11 cellular contexts compared by ENCODE assay signal in the genomic region with DNA sequence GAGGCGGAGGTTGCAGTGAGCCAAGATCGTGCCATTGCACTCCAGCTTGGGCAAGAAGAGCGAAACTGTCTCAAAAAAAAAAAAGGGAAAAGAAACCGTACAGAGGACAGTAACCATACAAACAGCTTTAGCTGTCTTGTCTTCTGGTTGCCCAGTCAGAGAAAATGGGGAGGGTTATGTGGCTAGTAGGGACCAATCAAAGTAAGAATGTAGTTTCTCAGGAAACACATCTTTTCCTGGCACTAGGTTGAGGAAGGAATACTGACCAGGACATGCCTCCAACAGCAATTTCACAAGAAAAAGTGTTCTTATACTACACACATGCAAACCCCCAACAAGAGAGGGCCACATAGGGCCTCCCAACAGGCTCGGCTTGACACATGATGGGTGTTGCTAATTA. TPM values are rescaled to one million over a fixed set of nuclear protein-coding genes. Genes with fewer than 3 reads are reported as not detected.
A peak's percentile ranks its signal among the peaks of the same experiment; 100 is the strongest.
DNase-seq lines count a peak whose midpoint lies in the region; TF ChIP-seq lines count a peak whose summit lies in the region.
"Had no signal": no experiment of that assay in that cellular context is flagged by ENCODE, and none has a peak within 500 bp of the region (broad histone marks: within the 10 kb centered on the region; RNA-seq: fewer than 3 reads in every experiment).

No MANE protein-coding gene starts in this region.

- no peaks in the 10 kb centered on the region for H3K9me3 Mint-ChIP-seq in T-helper 1 cell treated with Interleukin-12 subunit alpha and Interleukin-12 subunit beta and Interleukin-4 antibody, amounts not matched to agents 30 μg/mL and 1 μg/mL, for 36 hours
- H3K9me3 Mint-ChIP-seq in activated naive CD8-positive, alpha-beta T cell treated with anti-CD3 and anti-CD28 coated beads for 36 hours, result no peaks in the 10 kb centered on the region

- no peaks in the 10 kb centered on the region for H4K20me1 ChIP-seq in neural cell (ENCODE audit: insufficient read depth)

- peak overlapping the region; percentile 84 for H3K27ac Mint-ChIP-seq in T-helper 1 cell treated with Interleukin-12 subunit alpha and Interleukin-12 subunit beta and Interleukin-4 antibody, amounts not matched to agents 30 μg/mL and 1 μg/mL, for 36 hours
- peak overlapping the region; percentile 16 for H3K27ac Mint-ChIP-seq in activated naive CD8-positive, alpha-beta T cell treated with anti-CD3 and anti-CD28 coated beads for 36 hours

- no peaks in the 10 kb centered on the region for H3K79me2 ChIP-seq in neural cell (replicated peaks; ENCODE audit: insufficient read depth, low read length)

- peaks cover 5% of the 10 kb centered on the region for H3K36me3 Mint-ChIP-seq in T-helper 1 cell treated with Interleukin-12 subunit alpha and Interleukin-12 subunit beta and Interleukin-4 antibody, amounts not matched to agents 30 μg/mL and 1 μg/mL, for 36 hours (ENCODE audit: low read depth)
- H3K36me3 Mint-ChIP-seq in activated naive CD8-positive, alpha-beta T cell treated with anti-CD3 and anti-CD28 coated beads for 36 hours, result peaks cover 27% of the 10 kb centered on the region

- no peak overlapping the region for H2AFZ ChIP-seq in neural cell (ENCODE audit: low read depth, low read length)

- no peaks in the 10 kb centered on the region for H3F3A ChIP-seq in neural cell (ENCODE audit: insufficient read depth, low read length, poor library complexity, severe bottlenecking)

- H3K9me3 ChIP-seq in neural cell (ENCODE audit: low read length), result no peaks in the 10 kb centered on the region

- H3K27me3 Mint-ChIP-seq in T-helper 1 cell treated with Interleukin-12 subunit alpha and Interleukin-12 subunit beta and Interleukin-4 antibody, amounts not matched to agents 30 μg/mL and 1 μg/mL, for 36 hours (ENCODE audit: low read depth), result no peaks in the 10 kb centered on the region
- H3K27me3 Mint-ChIP-seq in activated naive CD8-positive, alpha-beta T cell treated with anti-CD3 and anti-CD28 coated beads for 36 hours, result no peaks in the 10 kb centered on the region

- DNase-seq in T-helper 1 cell, result no peak
- DNase-seq in NB4 (ENCODE audit: low read depth), result peak; percentile 34
- DNase-seq in activated naive CD8-positive, alpha-beta T cell treated with anti-CD3 and anti-CD28 coated beads for 36 hours, result no peak
- no peak for DNase-seq in NAMALWA (ENCODE audit: low spot score)
- no peak for DNase-seq in DMS114 treated with DMSO at 0.1 percent for 48 hours (lab: John Stamatoyannopoulos, UW; ENCODE audit: unreplicated experiment)
- no peak for DNase-seq in COR-L47 (lab: John Stamatoyannopoulos, UW)
- DNase-seq: activated CD4-positive, alpha-beta T cell treated with anti-CD3 and anti-CD28 coated beads, Interleukin-2, amount 50 U/mL, for 4 hours; SHP77 treated with DMSO at 0.1 percent for 48 hours had no signal

- TF ChIP-seq CTCF in NB4 (IDR thresholded peaks at IDR 0.05; ENCODE audit: low read depth, low read length), result no peak
- no peak for TF ChIP-seq CTCF in neural cell (IDR thresholded peaks at IDR 0.05; ENCODE audit: poor library complexity, severe bottlenecking)

- H3K4me3 Mint-ChIP-seq in T-helper 1 cell treated with Interleukin-12 subunit alpha and Interleukin-12 subunit beta and Interleukin-4 antibody, amounts not matched to agents 30 μg/mL and 1 μg/mL, for 36 hours, result peak overlapping the region; percentile 49
- H3K4me3 Mint-ChIP-seq in activated naive CD8-positive, alpha-beta T cell treated with anti-CD3 and anti-CD28 coated beads for 36 hours, result peak overlapping the region; percentile 85

- no peaks in the 10 kb centered on the region for H3K9me2 ChIP-seq in neural cell (ENCODE audit: insufficient read depth, low read length)

- H3K4me2 ChIP-seq in neural cell (ENCODE audit: low read length), result no peak overlapping the region

- H3K4me1 Mint-ChIP-seq in T-helper 1 cell treated with Interleukin-12 subunit alpha and Interleukin-12 subunit beta and Interleukin-4 antibody, amounts not matched to agents 30 μg/mL and 1 μg/mL, for 36 hours (ENCODE audit: low read depth), result peaks cover 27% of the 10 kb centered on the region
- peaks cover 32% of the 10 kb centered on the region for H3K4me1 Mint-ChIP-seq in activated naive CD8-positive, alpha-beta T cell treated with anti-CD3 and anti-CD28 coated beads for 36 hours

- no peak overlapping the region for H3K27ac ChIP-seq in neural cell (ENCODE audit: low read length)
- H3K27ac ChIP-seq: KMS-11 had no signal

- H3K4me3 ChIP-seq in NB4 (ENCODE audit: low read depth, low read length) (peak overlapping the region; percentile 76), neural cell (ENCODE audit: low read length) (peak overlapping the region; percentile 98)

- TF ChIP-seq POLR2A in NB4 (IDR thresholded peaks at IDR 0.05; ENCODE audit: extremely low read depth, insufficient read length), result no peak

- no peak for TF ChIP-seq RAD21 in neural cell (conservative IDR thresholded peaks at IDR 0.05)

- TF ChIP-seq EP300 in neural cell (conservative IDR thresholded peaks at IDR 0.05; ENCODE audit: poor library complexity, severe bottlenecking), result no peak

- H3K36me3 ChIP-seq in neural cell (ENCODE audit: insufficient read depth, low read length), result no peaks in the 10 kb centered on the region

- H3K9ac ChIP-seq in neural cell (ENCODE audit: low read length), result no peak overlapping the region

- no peaks in the 10 kb centered on the region for H3K27me3 ChIP-seq in neural cell (ENCODE audit: insufficient read depth, low read depth, low read length)

TF ChIP-seq in neural cell, 6 proteins besides CTCF, POLR2A, EP300 and RAD21:
- TF ChIP-seq SMC3 (conservative IDR thresholded peaks at IDR 0.05; ENCODE audit: poor library complexity), result no peak
- TF ChIP-seq, protein P1, sequence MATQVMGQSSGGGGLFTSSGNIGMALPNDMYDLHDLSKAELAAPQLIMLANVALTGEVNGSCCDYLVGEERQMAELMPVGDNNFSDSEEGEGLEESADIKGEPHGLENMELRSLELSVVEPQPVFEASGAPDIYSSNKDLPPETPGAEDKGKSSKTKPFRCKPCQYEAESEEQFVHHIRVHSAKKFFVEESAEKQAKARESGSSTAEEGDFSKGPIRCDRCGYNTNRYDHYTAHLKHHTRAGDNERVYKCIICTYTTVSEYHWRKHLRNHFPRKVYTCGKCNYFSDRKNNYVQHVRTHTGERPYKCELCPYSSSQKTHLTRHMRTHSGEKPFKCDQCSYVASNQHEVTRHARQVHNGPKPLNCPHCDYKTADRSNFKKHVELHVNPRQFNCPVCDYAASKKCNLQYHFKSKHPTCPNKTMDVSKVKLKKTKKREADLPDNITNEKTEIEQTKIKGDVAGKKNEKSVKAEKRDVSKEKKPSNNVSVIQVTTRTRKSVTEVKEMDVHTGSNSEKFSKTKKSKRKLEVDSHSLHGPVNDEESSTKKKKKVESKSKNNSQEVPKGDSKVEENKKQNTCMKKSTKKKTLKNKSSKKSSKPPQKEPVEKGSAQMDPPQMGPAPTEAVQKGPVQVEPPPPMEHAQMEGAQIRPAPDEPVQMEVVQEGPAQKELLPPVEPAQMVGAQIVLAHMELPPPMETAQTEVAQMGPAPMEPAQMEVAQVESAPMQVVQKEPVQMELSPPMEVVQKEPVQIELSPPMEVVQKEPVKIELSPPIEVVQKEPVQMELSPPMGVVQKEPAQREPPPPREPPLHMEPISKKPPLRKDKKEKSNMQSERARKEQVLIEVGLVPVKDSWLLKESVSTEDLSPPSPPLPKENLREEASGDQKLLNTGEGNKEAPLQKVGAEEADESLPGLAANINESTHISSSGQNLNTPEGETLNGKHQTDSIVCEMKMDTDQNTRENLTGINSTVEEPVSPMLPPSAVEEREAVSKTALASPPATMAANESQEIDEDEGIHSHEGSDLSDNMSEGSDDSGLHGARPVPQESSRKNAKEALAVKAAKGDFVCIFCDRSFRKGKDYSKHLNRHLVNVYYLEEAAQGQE (IDR thresholded peaks at IDR 0.05; ENCODE audit: borderline replicate concordance), result no peak

RNA-seq across cellular contexts. Expression of a gene that starts 2.1 kb away (rescaled TPM):
- 10 to 100 TPM; 35.3 to 38.1 TPM for total RNA-seq in activated naive CD8-positive, alpha-beta T cell treated with anti-CD3 and anti-CD28 coated beads for 36 hours
- polyA plus RNA-seq in neural cell, result 27.7 and 35.2 TPM in 2 replicates
- 21.1 and 27.3 TPM in 2 replicates for polyA minus RNA-seq in neural cell

RNA-seq across cellular contexts. Expression of a gene that starts 7.3 kb away (rescaled TPM):
- 10 to 100 TPM; 93.5 to 96.9 TPM for total RNA-seq in activated naive CD8-positive, alpha-beta T cell treated with anti-CD3 and anti-CD28 coated beads for 36 hours
- polyA plus RNA-seq in neural cell, result 50.6 and 63.3 TPM in 2 replicates
- 34.3 and 34.6 TPM in 2 replicates for polyA minus RNA-seq in neural cell

RNA-seq across cellular contexts. Expression of a gene that starts 7.5 kb away (rescaled TPM):
- total RNA-seq in activated naive CD8-positive, alpha-beta T cell treated with anti-CD3 and anti-CD28 coated beads for 36 hours, result 10 to 100 TPM; 63.7 to 72.0 TPM
- polyA plus RNA-seq in neural cell, result 15.7 and 19.6 TPM in 2 replicates
- polyA minus RNA-seq in neural cell, result 19.2 and 21.2 TPM in 2 replicates

RNA-seq across cellular contexts. Expression of a gene that starts 20.3 kb away (rescaled TPM):
- total RNA-seq in activated naive CD8-positive, alpha-beta T cell treated with anti-CD3 and anti-CD28 coated beads for 36 hours, result 100 to 1,000 TPM; 103 to 107 TPM
- 9.6 and 13.8 TPM in 2 replicates for polyA plus RNA-seq in neural cell
- polyA minus RNA-seq in neural cell, result 3.2 and 10.0 TPM in 2 replicates
